Comparison of ENCODE assay signal across 7 cellular contexts in the genomic region with DNA sequence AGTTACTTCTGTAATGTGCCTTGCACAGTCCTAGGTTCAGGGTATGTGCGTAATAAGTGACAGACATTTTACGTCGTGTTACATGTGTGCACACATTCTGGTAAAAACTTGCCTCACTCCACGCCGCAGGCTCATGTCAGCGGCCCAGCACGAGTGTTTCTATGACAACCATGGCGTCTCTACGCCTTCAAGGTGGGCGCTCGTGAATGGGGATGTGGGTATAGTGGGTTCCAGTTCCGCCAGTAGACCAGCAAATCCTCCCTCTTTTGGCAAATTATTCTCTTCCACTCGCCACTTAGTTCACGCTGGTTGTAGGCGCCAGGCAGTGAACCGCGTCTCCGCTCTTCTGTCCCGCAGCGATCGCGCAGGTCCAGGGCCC. TPM values are rescaled to one million over a fixed set of nuclear protein-coding genes. Genes with fewer than 3 reads are reported as not detected.
DNase-seq lines count a peak whose midpoint lies in the region; ATAC-seq lines count a peak whose summit lies in the region.

No MANE protein-coding gene starts in this region.

- H3K27me3 Mint-ChIP-seq in memory B cell, result peaks cover 6% of the 10 kb centered on the region

- peak overlapping the region; percentile 95 for H3K4me3 Mint-ChIP-seq in memory B cell

- H3K9me3 ChIP-seq in MG63, result no peaks in the 10 kb centered on the region

- H3K27ac ChIP-seq in urinary bladder (ENCODE audit: low read depth), result no peak overlapping the region

- no peaks in the 10 kb centered on the region for H3K36me3 ChIP-seq in MG63
- no peaks in the 10 kb centered on the region for H3K36me3 ChIP-seq in urinary bladder (ENCODE audit: insufficient read depth)

- ATAC-seq in GM19351 (IDR thresholded peaks at IDR 0.05; ENCODE audit: unreplicated experiment) (peak; percentile 41), memory B cell (ENCODE audit: low read depth) (peak; percentile 78)

- H3K4me3 ChIP-seq in MG63 (peak overlapping the region; percentile 33), urinary bladder (ENCODE audit: low read depth, low read length) (peak overlapping the region; percentile 28)

- H3K9me3 Mint-ChIP-seq in memory B cell, result no peaks in the 10 kb centered on the region

- H3K4me1 ChIP-seq in urinary bladder (ENCODE audit: insufficient read depth), result no peaks in the 10 kb centered on the region

- DNase-seq in MG63 (no peak), memory B cell (ENCODE audit: low spot score in 2 of 2) (peak; percentile 49 to 61), NCI-H2029 treated with DMSO at 0.1 percent for 48 hours (lab: John Stamatoyannopoulos, UW) (no peak)
- DNase-seq in central memory CD4-positive, alpha-beta T cell, result peak; percentile 6
- no peak for DNase-seq in stimulated activated CD4-positive, alpha-beta T cell treated with anti-CD3 and anti-CD28 coated beads, Interleukin-1b, Interleukin-23, amount 100 ng/mL, for 48 hours

- 23% methylated on average over 22 of the region's 22 CpGs for WGBS in urinary bladder

- peaks cover 18% of the 10 kb centered on the region for H3K4me1 Mint-ChIP-seq in memory B cell

- H3K27me3 ChIP-seq in MG63, result no peaks in the 10 kb centered on the region

- H3K36me3 Mint-ChIP-seq in memory B cell, result no peaks in the 10 kb centered on the region

- H3K27ac Mint-ChIP-seq in memory B cell, result peak overlapping the region; percentile 8

RNA-seq across cellular contexts. Expression of gene CHST14, which starts 40.3 kb away (rescaled TPM):
- total RNA-seq in MG63 (2014; rRNA removed; shearing (Covaris generic); ENCODE audit: low replicate concordance), result 12.4 and 12.5 TPM in 2 replicates
- 11.8 TPM for total RNA-seq in urinary bladder
- polyA plus RNA-seq in urinary bladder, result 22.6 TPM

RNA-seq across cellular contexts. Expression of gene CCDC32, which starts 53.8 kb away (rescaled TPM):
- 9.3 and 59.4 TPM in 2 replicates for total RNA-seq in MG63 (2014; rRNA removed; shearing (Covaris generic); ENCODE audit: low replicate concordance)
- 20.8 TPM for total RNA-seq in urinary bladder
- polyA plus RNA-seq in urinary bladder, result 29.4 TPM

RNA-seq across cellular contexts. Expression of gene RPUSD2, which starts 58.0 kb away (rescaled TPM):
- 11.9 and 12.6 TPM in 2 replicates for total RNA-seq in MG63 (2014; rRNA removed; shearing (Covaris generic); ENCODE audit: low replicate concordance)
- 5.9 TPM for total RNA-seq in urinary bladder
- polyA plus RNA-seq in urinary bladder, result 11.7 TPM

Comparison
In these comparisons a context has a peak if more than half of its experiments do, and no peak if none do; other contexts are left out.
1. DNase-seq: peak in central memory CD4-positive, alpha-beta T cell (single experiment) and memory B cell (2 of 2); none in MG63 (single experiment), NCI-H2029 treated with DMSO at 0.1 percent for 48 hours (single experiment) and stimulated activated CD4-positive, alpha-beta T cell treated with anti-CD3 and anti-CD28 coated beads, Interleukin-1b, Interleukin-23, amount 100 ng/mL, for 48 hours (single experiment).